ENCODE assay signal across 1 cellular context in the genomic region with DNA sequence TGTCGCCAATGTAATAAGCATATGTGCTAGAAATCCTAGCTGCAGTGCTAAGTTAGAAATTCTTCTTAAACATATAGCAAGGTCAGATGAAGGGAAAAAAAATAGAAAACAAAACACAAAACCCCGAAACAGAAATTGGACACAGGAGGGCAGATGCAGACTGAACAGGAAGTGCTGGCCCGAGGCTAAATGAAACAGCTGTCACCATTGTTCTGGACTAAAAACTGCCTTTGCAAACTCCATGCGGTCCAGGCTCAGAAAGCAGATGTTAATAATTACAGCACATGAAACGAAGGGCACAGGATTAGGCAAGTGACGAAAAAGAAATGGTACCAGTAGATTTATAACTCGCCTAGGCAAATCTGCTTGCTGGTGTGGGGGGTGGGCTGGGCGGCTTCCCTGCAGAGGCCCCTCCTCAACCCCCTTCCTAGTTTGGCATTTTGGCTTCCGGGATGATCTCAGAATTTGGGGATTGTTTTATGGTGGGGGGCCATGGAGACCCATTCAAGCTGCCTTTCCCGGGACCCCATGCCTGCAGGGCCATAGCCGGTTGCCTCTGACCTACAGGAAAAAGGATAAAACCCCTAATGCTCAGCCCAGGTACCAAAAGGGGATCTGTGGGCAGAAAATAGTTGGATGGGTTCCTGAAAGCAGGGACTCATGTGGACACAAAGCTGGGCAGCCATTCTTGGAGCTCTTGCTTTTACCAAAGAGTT.
TF ChIP-seq lines count a peak whose summit lies in the region.

No MANE protein-coding gene starts in this region.

TF ChIP-seq in GM23338, 12 proteins besides CTCF, POLR2A, EP300 and RAD21 (continued from another document):
- TF ChIP-seq, protein P1, sequence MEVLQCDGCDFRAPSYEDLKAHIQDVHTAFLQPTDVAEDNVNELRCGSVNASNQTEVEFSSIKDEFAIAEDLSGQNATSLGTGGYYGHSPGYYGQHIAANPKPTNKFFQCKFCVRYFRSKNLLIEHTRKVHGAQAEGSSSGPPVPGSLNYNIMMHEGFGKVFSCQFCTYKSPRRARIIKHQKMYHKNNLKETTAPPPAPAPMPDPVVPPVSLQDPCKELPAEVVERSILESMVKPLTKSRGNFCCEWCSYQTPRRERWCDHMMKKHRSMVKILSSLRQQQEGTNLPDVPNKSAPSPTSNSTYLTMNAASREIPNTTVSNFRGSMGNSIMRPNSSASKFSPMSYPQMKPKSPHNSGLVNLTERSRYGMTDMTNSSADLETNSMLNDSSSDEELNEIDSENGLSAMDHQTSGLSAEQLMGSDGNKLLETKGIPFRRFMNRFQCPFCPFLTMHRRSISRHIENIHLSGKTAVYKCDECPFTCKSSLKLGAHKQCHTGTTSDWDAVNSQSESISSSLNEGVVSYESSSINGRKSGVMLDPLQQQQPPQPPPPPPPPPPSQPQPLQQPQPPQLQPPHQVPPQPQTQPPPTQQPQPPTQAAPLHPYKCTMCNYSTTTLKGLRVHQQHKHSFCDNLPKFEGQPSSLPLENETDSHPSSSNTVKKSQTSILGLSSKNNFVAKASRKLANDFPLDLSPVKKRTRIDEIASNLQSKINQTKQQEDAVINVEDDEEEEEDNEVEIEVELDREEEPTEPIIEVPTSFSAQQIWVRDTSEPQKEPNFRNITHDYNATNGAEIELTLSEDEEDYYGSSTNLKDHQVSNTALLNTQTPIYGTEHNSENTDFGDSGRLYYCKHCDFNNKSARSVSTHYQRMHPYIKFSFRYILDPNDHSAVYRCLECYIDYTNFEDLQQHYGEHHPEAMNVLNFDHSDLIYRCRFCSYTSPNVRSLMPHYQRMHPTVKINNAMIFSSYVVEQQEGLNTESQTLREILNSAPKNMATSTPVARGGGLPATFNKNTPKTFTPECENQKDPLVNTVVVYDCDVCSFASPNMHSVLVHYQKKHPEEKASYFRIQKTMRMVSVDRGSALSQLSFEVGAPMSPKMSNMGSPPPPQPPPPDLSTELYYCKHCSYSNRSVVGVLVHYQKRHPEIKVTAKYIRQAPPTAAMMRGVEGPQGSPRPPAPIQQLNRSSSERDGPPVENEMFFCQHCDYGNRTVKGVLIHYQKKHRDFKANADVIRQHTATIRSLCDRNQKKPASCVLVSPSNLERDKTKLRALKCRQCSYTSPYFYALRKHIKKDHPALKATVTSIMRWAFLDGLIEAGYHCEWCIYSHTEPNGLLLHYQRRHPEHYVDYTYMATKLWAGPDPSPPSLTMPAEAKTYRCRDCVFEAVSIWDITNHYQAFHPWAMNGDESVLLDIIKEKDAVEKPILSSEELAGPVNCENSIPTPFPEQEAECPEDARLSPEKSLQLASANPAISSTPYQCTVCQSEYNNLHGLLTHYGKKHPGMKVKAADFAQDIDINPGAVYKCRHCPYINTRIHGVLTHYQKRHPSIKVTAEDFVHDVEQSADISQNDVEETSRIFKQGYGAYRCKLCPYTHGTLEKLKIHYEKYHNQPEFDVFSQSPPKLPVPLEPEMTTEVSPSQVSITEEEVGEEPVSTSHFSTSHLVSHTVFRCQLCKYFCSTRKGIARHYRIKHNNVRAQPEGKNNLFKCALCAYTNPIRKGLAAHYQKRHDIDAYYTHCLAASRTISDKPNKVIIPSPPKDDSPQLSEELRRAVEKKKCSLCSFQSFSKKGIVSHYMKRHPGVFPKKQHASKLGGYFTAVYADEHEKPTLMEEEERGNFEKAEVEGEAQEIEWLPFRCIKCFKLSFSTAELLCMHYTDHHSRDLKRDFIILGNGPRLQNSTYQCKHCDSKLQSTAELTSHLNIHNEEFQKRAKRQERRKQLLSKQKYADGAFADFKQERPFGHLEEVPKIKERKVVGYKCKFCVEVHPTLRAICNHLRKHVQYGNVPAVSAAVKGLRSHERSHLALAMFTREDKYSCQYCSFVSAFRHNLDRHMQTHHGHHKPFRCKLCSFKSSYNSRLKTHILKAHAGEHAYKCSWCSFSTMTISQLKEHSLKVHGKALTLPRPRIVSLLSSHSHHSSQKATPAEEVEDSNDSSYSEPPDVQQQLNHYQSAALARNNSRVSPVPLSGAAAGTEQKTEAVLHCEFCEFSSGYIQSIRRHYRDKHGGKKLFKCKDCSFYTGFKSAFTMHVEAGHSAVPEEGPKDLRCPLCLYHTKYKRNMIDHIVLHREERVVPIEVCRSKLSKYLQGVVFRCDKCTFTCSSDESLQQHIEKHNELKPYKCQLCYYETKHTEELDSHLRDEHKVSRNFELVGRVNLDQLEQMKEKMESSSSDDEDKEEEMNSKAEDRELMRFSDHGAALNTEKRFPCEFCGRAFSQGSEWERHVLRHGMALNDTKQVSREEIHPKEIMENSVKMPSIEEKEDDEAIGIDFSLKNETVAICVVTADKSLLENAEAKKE (CRISPR knock-in tag; IDR thresholded peaks at IDR 0.05): no peak
- no peak for TF ChIP-seq EZH2phosphoT487 (IDR thresholded peaks at IDR 0.05; ENCODE audit: unreplicated experiment)
TF ChIP-seq in GM23338: peak in this region for 0.
